In the genomic region with DNA sequence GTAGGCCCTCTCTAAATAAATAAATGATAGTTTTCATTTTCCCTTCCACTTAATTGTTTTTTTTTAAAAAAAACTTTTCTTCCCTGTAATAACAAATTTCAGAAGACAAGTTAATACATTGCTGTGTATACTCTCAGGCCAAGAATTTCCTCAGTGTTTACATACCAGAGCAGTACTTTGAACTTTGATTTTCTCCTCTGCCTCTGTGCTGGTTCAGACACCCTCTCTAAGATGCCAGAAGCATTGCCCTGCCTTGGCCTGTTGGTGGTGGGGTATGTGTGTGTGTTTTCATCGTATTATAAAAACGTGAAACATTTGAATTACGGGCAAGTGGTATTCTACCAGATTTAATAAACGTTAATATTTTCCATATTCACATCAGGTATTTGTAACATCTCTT, we compare ENCODE assay signal across 9 cellular contexts.
DNase-seq lines count a peak whose midpoint lies in the region; ATAC-seq, FAIRE-seq and TF ChIP-seq lines count a peak whose summit lies in the region.
"Had no signal": no experiment of that assay in that cellular context is flagged by ENCODE, and none has a peak within 500 bp of the region (broad histone marks: within the 10 kb centered on the region; RNA-seq: fewer than 3 reads in every experiment).

No MANE protein-coding gene starts in this region.

- H2AFZ ChIP-seq in H9 (ENCODE audit: low read length) = no peak overlapping the region

- no peaks in the 10 kb centered on the region for H3K79me2 ChIP-seq in H9 (ENCODE audit: insufficient read depth, low read length)

- POLR2A ChIA-PET in activated CD8-positive, alpha-beta T cell treated with anti-CD3 and anti-CD28 coated beads for 36 hours (lab: Charles Lee) = interaction anchor here (0.9 to 4.2 kb wide), 7 partner anchors 11 to 92 kb away, joined by 3 to 41 read pairs (median 7); no protein-coding TSS in a partner anchor

- CTCF ChIA-PET in activated CD8-positive, alpha-beta T cell treated with anti-CD3 and anti-CD28 coated beads for 36 hours (lab: Charles Lee) = interaction anchor here (1.2 to 1.8 kb wide), 4 partner anchors 8 to 33 kb away, joined by 3 to 5 read pairs (median 4); no protein-coding TSS in a partner anchor

- FAIRE-seq in small intestine (lab: Jason Lieb, UNC) (no peak), GM12892 (lab: Jason Lieb, UNC) (no peak)
- FAIRE-seq: RCC 7860 had no signal

- H2BK12ac ChIP-seq in H9 (ENCODE audit: insufficient read length, low read depth, low read length) = no peak overlapping the region

- H3K27ac ChIP-seq in H9 (ENCODE audit: insufficient read length, low read depth, low read length) (no peak overlapping the region), small intestine (ENCODE audit: low read depth in 1 of 2, low read length in 1 of 2) (peak overlapping the region; percentile 75 to 84)

- no peak overlapping the region for H3K9ac ChIP-seq in H9 (ENCODE audit: extremely low read depth, insufficient read length, low read length)

- no peak overlapping the region for H4K8ac ChIP-seq in H9 (replicated peaks; ENCODE audit: insufficient read length, low read depth, low read length)

- no peak overlapping the region for H3K23ac ChIP-seq in H9 (ENCODE audit: insufficient read length, low read depth, low read length)

- no peak overlapping the region for H2AK5ac ChIP-seq in H9 (ENCODE audit: insufficient read length, low read length)

- H2BK120ac ChIP-seq in H9 (ENCODE audit: low read depth, low read length, poor library complexity, severe bottlenecking) = no peak overlapping the region

- H3K27me3 ChIP-seq in H9 (ENCODE audit: insufficient read depth, low read length) (no peaks in the 10 kb centered on the region), small intestine (ENCODE audit: control insufficient read depth in 2 of 2, insufficient read depth in 2 of 2, low read length in 2 of 2) (no peaks in the 10 kb centered on the region)

- H3K9me3 ChIP-seq in H9 (ENCODE audit: control insufficient read depth, low read depth, low read length) (no peaks in the 10 kb centered on the region), small intestine (ENCODE audit: control insufficient read depth, low read depth) (no peaks in the 10 kb centered on the region)

- H3K4me3 ChIP-seq in small intestine (ENCODE audit: low read depth in 1 of 2, low read length in 2 of 2) = no peak overlapping the region

- H3K18ac ChIP-seq in H9 (ENCODE audit: insufficient read length, low read depth, low read length) = no peak overlapping the region

- no peaks in the 10 kb centered on the region for H3K36me3 Mint-ChIP-seq in H9 (ENCODE audit: insufficient read depth in 1 of 3, low read depth in 3 of 3)
- peaks cover 4% of the 10 kb centered on the region for H3K36me3 Mint-ChIP-seq in activated CD8-positive, alpha-beta T cell treated with anti-CD3 and anti-CD28 coated beads for 36 hours (ENCODE audit: low read depth)

- no peaks in the 10 kb centered on the region for H4K20me1 ChIP-seq in H9 (ENCODE audit: control insufficient read depth, insufficient read depth, insufficient read length)

- H3K4me2 ChIP-seq in H9 (ENCODE audit: insufficient read depth, insufficient read length, low read length) = no peak overlapping the region

- H3K36me3 ChIP-seq in small intestine (ENCODE audit: control insufficient read depth in 2 of 2, insufficient read depth in 2 of 2, low read length in 2 of 2) = no peaks in the 10 kb centered on the region

- H3K27ac Mint-ChIP-seq in H9 = peak overlapping the region in 1 of 3 experiments; percentile 27; a peak in 1 of 7 replicates
- peak overlapping the region; percentile 90 for H3K27ac Mint-ChIP-seq in activated CD8-positive, alpha-beta T cell treated with anti-CD3 and anti-CD28 coated beads for 36 hours

- intact Hi-C loops in activated CD8-positive, alpha-beta T cell treated with anti-CD3 and anti-CD28 coated beads for 36 hours (cut with micrococcal nuclease) = no loop called here

- no peak overlapping the region for H2BK20ac ChIP-seq in H9 (ENCODE audit: low read depth, low read length, poor library complexity, severe bottlenecking)

- H4K5ac ChIP-seq in H9 (ENCODE audit: insufficient read length, low read depth, low read length) = no peak overlapping the region

- no peaks in the 10 kb centered on the region for H3K9me3 Mint-ChIP-seq in H9
- H3K9me3 Mint-ChIP-seq in activated CD8-positive, alpha-beta T cell treated with anti-CD3 and anti-CD28 coated beads for 36 hours = no peaks in the 10 kb centered on the region

- no peak overlapping the region for H3K4me3 Mint-ChIP-seq in H9
- peak overlapping the region; percentile 65 for H3K4me3 Mint-ChIP-seq in activated CD8-positive, alpha-beta T cell treated with anti-CD3 and anti-CD28 coated beads for 36 hours

- H2BK15ac ChIP-seq in H9 (ENCODE audit: low read depth, low read length) = no peak overlapping the region

- ATAC-seq in activated CD8-positive, alpha-beta T cell treated with anti-CD3 and anti-CD28 coated beads for 36 hours = no peak

- no peak overlapping the region for H3T11ph ChIP-seq in H9 (ENCODE audit: low read length)

- H3K4ac ChIP-seq in H9 (ENCODE audit: low read depth, low read length) = no peak overlapping the region

- H3K4me1 ChIP-seq in H9 (ENCODE audit: insufficient read depth, low read length) (peaks cover 9% of the 10 kb centered on the region; the same call in 1 of the 2 replicates), small intestine (ENCODE audit: control insufficient read depth in 2 of 2, insufficient read depth in 1 of 2, low read depth in 1 of 2, low read length in 1 of 2) (peaks cover 14 to 48% of the 10 kb centered on the region in 2 donors)

- no peak overlapping the region for H3K14ac ChIP-seq in H9 (ENCODE audit: insufficient read depth, low read length)

- peaks cover 64 to 72% of the 10 kb centered on the region in 2 experiments for H3K4me1 Mint-ChIP-seq in H9
- peaks cover 80% of the 10 kb centered on the region for H3K4me1 Mint-ChIP-seq in activated CD8-positive, alpha-beta T cell treated with anti-CD3 and anti-CD28 coated beads for 36 hours (ENCODE audit: low read depth)

- TF ChIP-seq POLR2A in GM12892 (IDR thresholded peaks at IDR 0.05; ENCODE audit: low read depth, low read length) = no peak

- WGBS in H9 (ENCODE audit: extremely low coverage, insufficient read length, low lambda C conversion rate) = no CpG with 5 or more reads among the region's 4 CpGs
- 14 to 37% (median 26%) methylated on average over 4 of the region's 4 CpGs for WGBS in small intestine, 3 donors

- 0 out of 3 replicates have a peak, but pooled peaks have one; percentile 10 for TF ChIP-seq CTCF in H9 (conservative IDR thresholded peaks at IDR 0.05)
- no peak for TF ChIP-seq CTCF in activated CD8-positive, alpha-beta T cell treated with anti-CD3 and anti-CD28 coated beads for 36 hours (IDR thresholded peaks at IDR 0.05)

- H3K23me2 ChIP-seq in H9 (ENCODE audit: insufficient read length, low read depth, low read length, poor library complexity, severe bottlenecking) = no peaks in the 10 kb centered on the region

- no peak overlapping the region for H4K91ac ChIP-seq in H9 (ENCODE audit: insufficient read length, low read depth, low read length)

- no peak for DNase-seq in H9
- no peak for DNase-seq in activated CD8-positive, alpha-beta T cell treated with anti-CD3 and anti-CD28 coated beads for 36 hours
- DNase-seq in iris pigment epithelial cell (ENCODE audit: low read depth) = peak; percentile 92
- DNase-seq in small intestine = peak; percentile 85
- DNase-seq in SIG-M5 (lab: John Stamatoyannopoulos, UW) = no peak
- no peak for DNase-seq in SK-N-DZ (ENCODE audit: low spot score)
- no peak for DNase-seq in GM12892 (ENCODE audit: insufficient read length)
- DNase-seq: aorta had no signal

- H2BK5ac ChIP-seq in H9 (ENCODE audit: insufficient read length, low read length) = no peak overlapping the region

- H3K79me1 ChIP-seq in H9 (ENCODE audit: insufficient read depth, low read depth, low read length, poor library complexity, severe bottlenecking) = no peaks in the 10 kb centered on the region

- H3K56ac ChIP-seq in H9 (ENCODE audit: insufficient read length, low read depth, low read length) = no peak overlapping the region

- no peaks in the 10 kb centered on the region for H3K27me3 Mint-ChIP-seq in H9 (ENCODE audit: low read depth)
- no peaks in the 10 kb centered on the region for H3K27me3 Mint-ChIP-seq in activated CD8-positive, alpha-beta T cell treated with anti-CD3 and anti-CD28 coated beads for 36 hours

Comparison
In these comparisons a context has a peak if more than half of its experiments do, and no peak if none do; other contexts are left out.
1. DNase-seq: peak in iris pigment epithelial cell (single experiment) and small intestine (single experiment); none in H9 (single experiment), activated CD8-positive, alpha-beta T cell treated with anti-CD3 and anti-CD28 coated beads for 36 hours (single experiment), SIG-M5 (single experiment), SK-N-DZ (single experiment) and GM12892 (single experiment).